Comparison of ENCODE assay signal across 1 cellular context in genomic region chr7:54747234-54747633, GRCh38.
TF ChIP-seq lines count a peak whose summit lies in the region.

No MANE protein-coding gene starts in this region.

TF ChIP-seq in WTC11, 78 proteins besides CTCF, POLR2A, EP300 and RAD21:
- TF ChIP-seq CREB1 (CRISPR knock-in tag; IDR thresholded peaks at IDR 0.05) (no peak), GRHL2 (CRISPR knock-in tag; IDR thresholded peaks at IDR 0.05; ENCODE audit: insufficient replicate concordance, severe bottlenecking) (no peak), ZNF121 (CRISPR knock-in tag; IDR thresholded peaks at IDR 0.05) (no peak), NR3C1 (CRISPR knock-in tag; conservative IDR thresholded peaks at IDR 0.05; ENCODE audit: low read depth) (no peak), ZNF671 (CRISPR knock-in tag; IDR thresholded peaks at IDR 0.05) (no peak)
